Comparison of ENCODE assay signal across 22 cellular contexts in genomic region chr3:66537735-66538134, GRCh38. TPM values are rescaled to one million over a fixed set of nuclear protein-coding genes. Genes with fewer than 3 reads are reported as not detected.
DNase-seq lines count a peak whose midpoint lies in the region; FAIRE-seq and TF ChIP-seq lines count a peak whose summit lies in the region.
"Had no signal": no experiment of that assay in that cellular context is flagged by ENCODE, and none has a peak within 500 bp of the region (broad histone marks: within the 10 kb centered on the region; RNA-seq: fewer than 3 reads in every experiment).

No MANE protein-coding gene starts in this region.

- peak overlapping the region; percentile 31 for H3K27ac Mint-ChIP-seq in nephron progenitor cell

- H2BK20ac ChIP-seq in H1 (ENCODE audit: low read length), result 0 out of 2 replicates have a peak overlapping the region, but pooled peaks have one; percentile 35

- TF ChIP-seq POLR2A in H1 (IDR thresholded peaks at IDR 0.05; ENCODE audit: control extremely low read depth in 1 of 2, low read depth in 2 of 2, low read length in 2 of 2) (no peak), lower leg skin (IDR thresholded peaks at IDR 0.05) (no peak)

- H3K9me3 Mint-ChIP-seq in nephron progenitor cell, result peaks cover 4% of the 10 kb centered on the region

- no peak overlapping the region for H4K5ac ChIP-seq in H1 (ENCODE audit: insufficient read length, low read depth, low read length)

- H3K4me3 ChIP-seq in OCI-LY7 (ENCODE audit: low read depth, low read length, poor library complexity, severe bottlenecking) (no peak overlapping the region), H1 (ENCODE audit: extremely low read depth in 1 of 4, insufficient read depth in 2 of 4, low read depth in 3 of 4, low read length in 4 of 4) (no peak overlapping the region), lower leg skin (ENCODE audit: low read depth, poor library complexity, severe bottlenecking) (no peak overlapping the region)
- H3K4me3 ChIP-seq: BLaER1 treated with 17β-estradiol and CSF1 and Interleukin-3, amounts not matched to agents 10 nM and 100 nM had no signal

- DNase-seq in OCI-LY7 (ENCODE audit: low spot score), result no peak
- DNase-seq in H1 (ENCODE audit: low read depth in 1 of 2, low spot score in 2 of 2), result no peak
- no peak for DNase-seq in nephron progenitor cell
- DNase-seq in substantia nigra (lab: John Stamatoyannopoulos, UW), result peak in 11 of 49 donors; percentile 1 to 27 (median 5)
- no peak for DNase-seq in stimulated activated CD4-positive, alpha-beta T cell treated with anti-CD3 and anti-CD28 coated beads, Interleukin-4, amount 100 ng/mL, for 24 hours
- DNase-seq in NCI-H748 (lab: John Stamatoyannopoulos, UW; ENCODE audit: unreplicated experiment), result no peak
- DNase-seq in lower leg skin (ENCODE audit: low spot score in 2 of 2), result no peak
- DNase-seq: ACHN; Caco-2; CD4-positive, alpha-beta memory T cell; DMS 273 treated with DMSO at 0.1 percent for 48 hours; DND-41; GOT3; Kasumi-1; NCI-H1417; NCI-H187; NCI-H748 treated with DMSO at 0.1 percent for 48 hours; SHP77 treated with DMSO at 0.1 percent for 48 hours; SK-N-SH had no signal

- H4K91ac ChIP-seq in H1 (replicated peaks; ENCODE audit: insufficient read length, low read length), result no peak overlapping the region

- TF ChIP-seq CTCF in OCI-LY7 (conservative IDR thresholded peaks at IDR 0.05; ENCODE audit: low read length) (no peak), H1 (IDR thresholded peaks at IDR 0.05; ENCODE audit: control extremely low read depth in 1 of 3, insufficient read depth in 1 of 3, low read depth in 1 of 3, low read length in 3 of 3) (no peak), nephron progenitor cell (IDR thresholded peaks at IDR 0.05) (no peak), lower leg skin (IDR thresholded peaks at IDR 0.05) (no peak)

- H2AFZ ChIP-seq in OCI-LY7 (ENCODE audit: low read length), result peak overlapping the region; percentile 36; the same call in 1 of the 2 replicates
- H2AFZ ChIP-seq in H1 (ENCODE audit: low read length), result peak overlapping the region; percentile 88; the same call in 1 of the 2 replicates

- H3K23ac ChIP-seq in H1 (ENCODE audit: insufficient read length), result no peak overlapping the region

- H3K36me3 Mint-ChIP-seq in nephron progenitor cell (ENCODE audit: low read depth), result no peaks in the 10 kb centered on the region
- H3K36me3 Mint-ChIP-seq: CD4-positive, alpha-beta memory T cell had no signal

- H3K36me3 ChIP-seq in OCI-LY7 (ENCODE audit: insufficient read depth, low read length) (peaks cover 4% of the 10 kb centered on the region; the same call in 1 of the 2 replicates), H1 (ENCODE audit: control insufficient read depth in 2 of 4, insufficient read depth in 4 of 4, low read length in 3 of 4) (no peaks in the 10 kb centered on the region)
- H3K36me3 ChIP-seq: BLaER1 treated with 17β-estradiol and CSF1 and Interleukin-3, amounts not matched to agents 10 nM and 100 nM had no signal

- H2AK5ac ChIP-seq in H1 (ENCODE audit: low read depth, low read length), result no peak overlapping the region

- peaks cover 6% of the 10 kb centered on the region for H3K27me3 Mint-ChIP-seq in nephron progenitor cell (ENCODE audit: low read depth, poor library complexity)
- H3K27me3 Mint-ChIP-seq: CD4-positive, alpha-beta memory T cell had no signal

- H3K4me1 ChIP-seq in OCI-LY7 (ENCODE audit: insufficient read depth, low read length, poor library complexity, severe bottlenecking), result peaks cover 34% of the 10 kb centered on the region
- peaks cover 0 to 9% (median 2%) of the 10 kb centered on the region in 4 experiments; a peak in 5 of 7 replicates for H3K4me1 ChIP-seq in H1 (replicated peaks in 1 of 4; ENCODE audit: control insufficient read depth in 3 of 4, insufficient read depth in 4 of 4, low read length in 3 of 4)
- H3K4me1 ChIP-seq: Caco-2 had no signal

- no peaks in the 10 kb centered on the region for H3K23me2 ChIP-seq in H1 (ENCODE audit: low read depth, low read length)

- H3K4me2 ChIP-seq in OCI-LY7 (ENCODE audit: low read length) (no peak overlapping the region), H1 (ENCODE audit: insufficient read depth in 1 of 2, low read depth in 2 of 2, low read length in 2 of 2) (no peak overlapping the region)
- H3K4me2 ChIP-seq: BLaER1 treated with 17β-estradiol and CSF1 and Interleukin-3, amounts not matched to agents 10 nM and 100 nM; SK-N-SH had no signal

- H3K14ac ChIP-seq in H1 (ENCODE audit: insufficient read length), result no peak overlapping the region

- H3K27ac ChIP-seq in OCI-LY7 (ENCODE audit: low read depth, low read length, poor library complexity, severe bottlenecking), result no peak overlapping the region
- no peak overlapping the region for H3K27ac ChIP-seq in H1 (ENCODE audit: low read depth, low read length)
- H3K27ac ChIP-seq in substantia nigra (ENCODE audit: low read depth, low read length, poor library complexity, severe bottlenecking), result peak overlapping the region; percentile 38
- H3K27ac ChIP-seq: BLaER1 treated with 17β-estradiol and CSF1 and Interleukin-3, amounts not matched to agents 10 nM and 100 nM; RWPE1 had no signal

- no peak for TF ChIP-seq RAD21 in H1 (IDR thresholded peaks at IDR 0.05 in 1 of 2, conservative IDR thresholded peaks at IDR 0.05 in 1 of 2; ENCODE audit: low read depth in 2 of 2, low read length in 2 of 2)

- H2BK12ac ChIP-seq in H1 (ENCODE audit: low read depth, low read length), result no peak overlapping the region

- H3K79me1 ChIP-seq in H1 (ENCODE audit: low read depth, low read length), result no peaks in the 10 kb centered on the region

- H4K20me1 ChIP-seq in OCI-LY7 (ENCODE audit: insufficient read depth, low read length), result no peaks in the 10 kb centered on the region
- H4K20me1 ChIP-seq in H1 (replicated peaks in 1 of 2; ENCODE audit: control insufficient read depth in 1 of 2, insufficient read depth in 2 of 2, low read length in 2 of 2), result no peaks in the 10 kb centered on the region
- H4K20me1 ChIP-seq: BLaER1 treated with 17β-estradiol and CSF1 and Interleukin-3, amounts not matched to agents 10 nM and 100 nM had no signal

- TF ChIP-seq EP300 in H1 (IDR thresholded peaks at IDR 0.05; ENCODE audit: borderline replicate concordance in 1 of 2, low read depth in 2 of 2, low read length in 2 of 2), result no peak

- CTCF ChIA-PET in OCI-LY7 (lab: Charles Lee; ENCODE audit: unreplicated experiment), result no interaction called here
- CTCF ChIA-PET in H1 (lab: Charles Lee; ENCODE audit: partially characterized antibody), result interaction anchor here (0.6 to 1.0 kb wide), 3 partner anchors 9 to 123 kb away, joined by 3 read pairs; no protein-coding TSS in a partner anchor

- no peak overlapping the region for H3K4ac ChIP-seq in H1 (replicated peaks; ENCODE audit: insufficient read length, low read depth, low read length)

- H3K56ac ChIP-seq in H1 (replicated peaks; ENCODE audit: insufficient read length, low read depth, low read length), result no peak overlapping the region

- intact Hi-C loops in OCI-LY7 (cut with micrococcal nuclease; ENCODE audit: unreplicated experiment), result no loop called here
- intact Hi-C loops in lower leg skin (cut with DNase I; ENCODE audit: low total_unique reads), result no loop called here

- H3K27me3 ChIP-seq in H1 (replicated peaks in 1 of 4; ENCODE audit: control insufficient read depth in 3 of 4, extremely low read depth in 1 of 4, insufficient read depth in 3 of 4, low read length in 3 of 4), result no peaks in the 10 kb centered on the region
- H3K27me3 ChIP-seq: BLaER1 treated with 17β-estradiol and CSF1 and Interleukin-3, amounts not matched to agents 10 nM and 100 nM had no signal

- H2BK120ac ChIP-seq in H1 (replicated peaks; ENCODE audit: low read depth, low read length), result no peak overlapping the region

- no peaks in the 10 kb centered on the region for H3K9me2 ChIP-seq in OCI-LY7 (ENCODE audit: insufficient read depth, low read length)
- H3K9me2 ChIP-seq: SK-N-SH had no signal

- POLR2A ChIA-PET in OCI-LY7 (lab: Charles Lee), result interaction anchor here (0.9 kb wide), 1 partner anchor 59 kb away, joined by 3 read pairs; no protein-coding TSS in a partner anchor
- POLR2A ChIA-PET in H1 (lab: Charles Lee; ENCODE audit: partially characterized antibody), result interaction anchor here (0.6 kb wide), 1 partner anchor 292 kb away, joined by 3 read pairs; no protein-coding TSS in a partner anchor

- H3K79me2 ChIP-seq in OCI-LY7 (ENCODE audit: insufficient read depth, low read depth, low read length), result no peaks in the 10 kb centered on the region
- no peaks in the 10 kb centered on the region for H3K79me2 ChIP-seq in H1 (ENCODE audit: control insufficient read depth in 1 of 2, insufficient read depth in 2 of 2, low read length in 2 of 2)

- no peak for FAIRE-seq in H1 (lab: Jason Lieb, UNC)
- FAIRE-seq: GM12891 had no signal

- 82% methylated on average over 7 of the region's 7 CpGs; no CpG with 5 or more reads in 1 of the 2 experiments for WGBS in H1 (ENCODE audit: extremely low coverage in 1 of 2, insufficient coverage in 1 of 2, insufficient read length in 1 of 2, insufficient replicate concordance in 2 of 2, low coverage in 1 of 2, low lambda C conversion rate in 2 of 2, missing lambda C conversion rate in 1 of 2), 2 experiments
- 88 to 95% methylated on average over 7 of the region's 7 CpGs for WGBS in lower leg skin, 2 donors

- no TSS peak for BruUV-seq in OCI-LY7 (replicated peaks; lab: Mats Ljungman, UMichigan)

- peaks cover 25% of the 10 kb centered on the region for H3K4me1 Mint-ChIP-seq in nephron progenitor cell
- H3K4me1 Mint-ChIP-seq: CD4-positive, alpha-beta memory T cell had no signal

- H2BK15ac ChIP-seq in H1 (ENCODE audit: low read length), result 0 out of 2 replicates have a peak overlapping the region, but pooled peaks have one; percentile 21

- H3K18ac ChIP-seq in H1 (ENCODE audit: extremely low read depth, low read length), result no peak overlapping the region; the same call in 1 of the 2 replicates

- H3K9me3 ChIP-seq in OCI-LY7 (ENCODE audit: low read length) (peaks cover 6% of the 10 kb centered on the region; the same call in 1 of the 2 replicates), H1 (ENCODE audit: insufficient read depth in 2 of 2, low read depth in 1 of 2, low read length in 1 of 2) (no peaks in the 10 kb centered on the region)
- H3K9me3 ChIP-seq: Caco-2, SK-N-SH had no signal

- no peak overlapping the region for H3K9ac ChIP-seq in H1 (replicated peaks in 1 of 4; ENCODE audit: extremely low read depth in 1 of 4, low read depth in 3 of 4, low read length in 3 of 4)
- H3K9ac ChIP-seq: BLaER1 treated with 17β-estradiol and CSF1 and Interleukin-3, amounts not matched to agents 10 nM and 100 nM; SK-N-SH had no signal

- no peak overlapping the region for H3K4me3 Mint-ChIP-seq in nephron progenitor cell
- H3K4me3 Mint-ChIP-seq: CD4-positive, alpha-beta memory T cell had no signal

- H4K8ac ChIP-seq in H1 (ENCODE audit: extremely low read depth, insufficient read depth, low read length), result no peak overlapping the region

- H2BK5ac ChIP-seq in H1 (ENCODE audit: low read depth, low read length), result no peak overlapping the region

RNA-seq across cellular contexts. Expression of gene LRIG1, which starts 36.9 kb away (rescaled TPM):
- 74.5 and 115 TPM in 2 replicates for total RNA-seq in OCI-LY7 (2014; rRNA removed; shearing (Covaris generic))
- 84.2 and 113 TPM in 2 replicates for total RNA-seq in OCI-LY7 (2022)
- total RNA-seq in H1 (2021; fragmentation: NEBNext Ultra II Directional; extraction: Animal tissue kit (Norgen Biotek cat#: 25700)), result 78.1 and 86.8 TPM in 2 replicates
- polyA plus RNA-seq in H1 (2011; rRNA removed), result 88.7 and 94.1 TPM in 2 replicates
- 87.8 TPM for polyA plus RNA-seq in H1 (2011; cell fraction: cytosol; rRNA removed)
- polyA plus RNA-seq in H1 (2011; cell fraction: nucleus; rRNA removed), result 241 TPM
- polyA plus RNA-seq in H1 (2012, experiment 1 of 2), result 76.9 to 126 TPM (median 101 TPM) in 4 replicates
- polyA plus RNA-seq in H1 (2012, experiment 2 of 2), result 35.9 TPM
- polyA plus RNA-seq in H1 (2013, experiment 1 of 2), result 95.4 TPM
- 95.1 TPM for polyA plus RNA-seq in H1 (2013, experiment 2 of 2)
- polyA minus RNA-seq in H1 (2011; rRNA and poly(A)+ RNA removed), result 291 and 398 TPM in 2 replicates
- polyA minus RNA-seq in H1 (2011; cell fraction: cytosol; rRNA and poly(A)+ RNA removed), result 82.9 TPM
- polyA minus RNA-seq in H1 (2011; cell fraction: nucleus; rRNA and poly(A)+ RNA removed), result 139 TPM
- total RNA-seq in lower leg skin, result 10 to 100 TPM; 53.3 to 91.5 (median 69.8) TPM
